In genomic region chrX:71623105-71623450, GRCh38 we compare ENCODE assay signal across 1 cellular context.
TF ChIP-seq lines count a peak whose summit lies in the region.

No MANE protein-coding gene starts in this region.

TF ChIP-seq in WTC11, 78 proteins besides CTCF, POLR2A, EP300 and RAD21 (continued from another document):
- TF ChIP-seq MYBL2 (CRISPR knock-in tag; IDR thresholded peaks at IDR 0.05), result no peak
